In the genomic region with DNA sequence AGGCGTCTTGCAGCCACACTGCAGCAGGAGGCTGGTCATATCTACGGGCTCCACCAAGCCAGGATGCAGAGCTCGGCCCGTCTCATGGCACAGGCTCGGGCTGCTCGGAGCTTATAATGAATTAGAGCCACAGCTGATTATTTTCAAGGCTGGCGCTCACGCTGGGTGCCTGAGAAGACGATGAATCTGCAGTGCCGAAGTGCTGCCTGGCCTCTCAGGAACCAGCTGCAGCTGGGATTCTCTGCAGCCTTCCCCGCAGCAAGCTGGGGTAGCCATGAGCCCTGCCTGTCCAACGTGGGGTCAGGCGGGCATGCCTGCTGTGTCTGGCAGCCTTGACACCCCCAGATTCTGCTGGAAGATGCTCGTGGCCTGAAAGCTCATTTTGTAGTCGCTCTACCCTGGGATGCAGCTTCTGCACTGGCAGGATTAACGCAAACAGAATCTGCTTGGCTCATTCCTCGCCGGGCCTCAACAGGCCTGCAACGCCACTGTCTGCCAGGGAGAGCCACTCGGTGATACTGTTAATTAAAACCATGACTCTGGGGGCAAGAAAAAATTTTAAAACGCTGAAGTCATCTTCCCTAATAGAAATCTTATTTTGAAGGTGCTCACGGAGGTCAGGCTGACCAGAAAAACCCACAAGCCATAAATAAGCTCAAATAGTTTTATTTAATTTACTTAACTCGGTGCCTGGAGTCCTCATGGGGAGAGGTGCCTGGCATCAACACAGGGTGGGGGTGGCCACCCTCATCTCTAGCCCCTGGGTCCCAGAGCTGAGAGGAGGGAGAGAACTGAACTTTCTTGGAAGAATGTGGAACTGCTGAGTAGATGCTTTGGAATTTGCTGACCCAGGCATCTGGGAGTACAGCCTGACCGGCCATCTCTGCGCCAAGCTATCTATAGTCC, we compare ENCODE assay signal across 11 cellular contexts.
DNase-seq lines count a peak whose midpoint lies in the region; ATAC-seq and TF ChIP-seq lines count a peak whose summit lies in the region.
"Had no signal": no experiment of that assay in that cellular context is flagged by ENCODE, and none has a peak within 500 bp of the region (broad histone marks: within the 10 kb centered on the region; RNA-seq: fewer than 3 reads in every experiment).

No MANE protein-coding gene starts in this region.

- peaks cover 10 to 52% (median 35%) of the 10 kb centered on the region in 11 experiments; a peak in 21 of 22 replicates for H3K9me3 ChIP-seq in BLaER1 treated with 17β-estradiol and CSF1 and Interleukin-3, amounts not matched to agents 10 nM and 100 nM (replicated peaks in 1 of 11)
- H3K9me3 ChIP-seq in SJCRH30 (replicated peaks): no peaks in the 10 kb centered on the region

- no peaks in the 10 kb centered on the region for H3K9me3 Mint-ChIP-seq in activated T-helper 17 cell treated with anti-CD3 and anti-CD28 coated beads, Interleukin-2, amount 50 U/mL, for 72 hours
- peaks cover 2% of the 10 kb centered on the region for H3K9me3 Mint-ChIP-seq in glutamatergic neuron (ENCODE audit: unreplicated experiment)

- H3K4me1 ChIP-seq in BLaER1 treated with 17β-estradiol and CSF1 and Interleukin-3, amounts not matched to agents 10 nM and 100 nM: peaks cover 61 to 78% (median 69%) of the 10 kb centered on the region in 10 experiments
- H3K4me1 ChIP-seq in SJCRH30: peaks cover 21% of the 10 kb centered on the region

- peaks cover 10 to 97% (median 77%) of the 10 kb centered on the region in 11 experiments; a peak in 21 of 22 replicates for H3K36me3 ChIP-seq in BLaER1 treated with 17β-estradiol and CSF1 and Interleukin-3, amounts not matched to agents 10 nM and 100 nM
- H3K36me3 ChIP-seq in SJCRH30: no peaks in the 10 kb centered on the region

- H3K27me3 ChIP-seq in BLaER1 treated with 17β-estradiol and CSF1 and Interleukin-3, amounts not matched to agents 10 nM and 100 nM: no peaks in the 10 kb centered on the region
- H3K27me3 ChIP-seq in SJCRH30: peaks cover 5% of the 10 kb centered on the region; the same call in 1 of the 2 replicates

- no peak overlapping the region for H3K27ac Mint-ChIP-seq in activated T-helper 17 cell treated with anti-CD3 and anti-CD28 coated beads, Interleukin-2, amount 50 U/mL, for 72 hours
- H3K27ac Mint-ChIP-seq in glutamatergic neuron (ENCODE audit: unreplicated experiment): no peak overlapping the region

- H3K9ac ChIP-seq in BLaER1 treated with 17β-estradiol and CSF1 and Interleukin-3, amounts not matched to agents 10 nM and 100 nM: peak overlapping the region in 2 of 11 experiments; percentile 4 to 18; a peak in 2 of 22 replicates

- ATAC-seq in GM18511 (IDR thresholded peaks at IDR 0.05; ENCODE audit: unreplicated experiment): no peak
- no peak for ATAC-seq in activated T-helper 17 cell treated with anti-CD3 and anti-CD28 coated beads, Interleukin-2, amount 50 U/mL, for 72 hours (replicated peaks)

- peaks cover 12% of the 10 kb centered on the region for H3K4me1 Mint-ChIP-seq in activated T-helper 17 cell treated with anti-CD3 and anti-CD28 coated beads, Interleukin-2, amount 50 U/mL, for 72 hours
- H3K4me1 Mint-ChIP-seq in glutamatergic neuron (ENCODE audit: low read depth, unreplicated experiment): peaks cover 7% of the 10 kb centered on the region

- no peak overlapping the region for H3K4me3 Mint-ChIP-seq in activated T-helper 17 cell treated with anti-CD3 and anti-CD28 coated beads, Interleukin-2, amount 50 U/mL, for 72 hours
- H3K4me3 Mint-ChIP-seq in glutamatergic neuron (ENCODE audit: unreplicated experiment): no peak overlapping the region

- no peaks in the 10 kb centered on the region for H3K27me3 Mint-ChIP-seq in activated T-helper 17 cell treated with anti-CD3 and anti-CD28 coated beads, Interleukin-2, amount 50 U/mL, for 72 hours
- H3K27me3 Mint-ChIP-seq in glutamatergic neuron (ENCODE audit: unreplicated experiment): peaks cover 5% of the 10 kb centered on the region

- peaks cover 0 to 94% (median 81%) of the 10 kb centered on the region in 11 experiments; a peak in 17 of 22 replicates for H4K20me1 ChIP-seq in BLaER1 treated with 17β-estradiol and CSF1 and Interleukin-3, amounts not matched to agents 10 nM and 100 nM

- H3K27ac ChIP-seq in BLaER1 treated with 17β-estradiol and CSF1 and Interleukin-3, amounts not matched to agents 10 nM and 100 nM: peak overlapping the region in 4 of 11 experiments; percentile 0 to 82 (median 80); a peak in 7 of 22 replicates
- no peak overlapping the region for H3K27ac ChIP-seq in SJCRH30
- H3K27ac ChIP-seq: epithelial cell of prostate had no signal

- DNase-seq in SJCRH30 (peak in 1 of 2 experiments; percentile 37), globus pallidus (ENCODE audit: low spot score) (peak; percentile 50), retina (peak; percentile 68), T-helper 2 cell (no peak), glutamatergic neuron (no peak)
- DNase-seq: activated CD8-positive, alpha-beta memory T cell treated with anti-CD3 and anti-CD28 coated beads, Interleukin-2, amount 50 U/mL, for 4 hours; DMS79 treated with DMSO at 0.1 percent for 48 hours had no signal

- H3K4me3 ChIP-seq in BLaER1 treated with 17β-estradiol and CSF1 and Interleukin-3, amounts not matched to agents 10 nM and 100 nM: no peak overlapping the region
- 0 out of 2 replicates have a peak overlapping the region, but pooled peaks have one; percentile 9 for H3K4me3 ChIP-seq in SJCRH30

- peak overlapping the region; percentile 6 to 100 (median 95); a peak in 18 of 22 replicates for H3K4me2 ChIP-seq in BLaER1 treated with 17β-estradiol and CSF1 and Interleukin-3, amounts not matched to agents 10 nM and 100 nM

- H3K36me3 Mint-ChIP-seq in activated T-helper 17 cell treated with anti-CD3 and anti-CD28 coated beads, Interleukin-2, amount 50 U/mL, for 72 hours (ENCODE audit: low read depth): no peaks in the 10 kb centered on the region
- no peaks in the 10 kb centered on the region for H3K36me3 Mint-ChIP-seq in glutamatergic neuron (ENCODE audit: unreplicated experiment)

- TF ChIP-seq CTCF in glutamatergic neuron (IDR thresholded peaks at IDR 0.05; ENCODE audit: partially characterized antibody, unreplicated experiment): no peak

Comparison
In these comparisons a context has a peak if more than half of its experiments do, and no peak if none do; other contexts are left out.
1. DNase-seq: peak in globus pallidus (single experiment) and retina (single experiment); none in T-helper 2 cell (0 of 5) and glutamatergic neuron (single experiment).